17 cellular contexts compared by ENCODE assay signal in the genomic region with DNA sequence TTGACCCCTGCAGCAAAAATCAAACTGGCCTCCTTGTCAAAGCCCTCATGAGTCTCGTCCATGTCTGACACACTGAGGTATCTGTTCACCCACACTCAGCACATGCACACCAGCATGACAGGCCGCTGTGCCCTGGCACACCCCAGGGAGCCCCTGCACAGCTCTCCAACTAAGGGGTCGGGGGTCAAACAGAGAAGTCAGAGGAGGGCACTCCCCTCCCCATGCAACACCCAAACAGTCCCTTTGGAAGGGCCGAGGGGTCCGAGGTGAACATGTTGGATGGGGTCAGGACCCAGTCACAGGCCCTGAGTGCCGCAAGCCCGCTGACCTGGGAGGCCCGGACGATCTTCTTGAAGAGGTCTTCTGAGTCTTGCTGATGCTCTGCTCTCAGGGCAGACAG. TPM values are rescaled to one million over a fixed set of nuclear protein-coding genes. Genes with fewer than 3 reads are reported as not detected.
DNase-seq lines count a peak whose midpoint lies in the region; ATAC-seq lines count a peak whose summit lies in the region.
"Had no signal": no experiment of that assay in that cellular context is flagged by ENCODE, and none has a peak within 500 bp of the region (broad histone marks: within the 10 kb centered on the region; RNA-seq: fewer than 3 reads in every experiment).

No MANE protein-coding gene starts in this region.

- H3K27ac ChIP-seq in CD4-positive, CD25-positive, alpha-beta regulatory T cell (ENCODE audit: insufficient read depth, low read length, poor library complexity, severe bottlenecking), result peak overlapping the region; percentile 29
- H3K27ac ChIP-seq: A549, coronary artery, uterus had no signal

- no peaks in the 10 kb centered on the region for H3K27me3 ChIP-seq in CD4-positive, CD25-positive, alpha-beta regulatory T cell (ENCODE audit: control insufficient read depth, insufficient read depth, low read length)
- H3K27me3 ChIP-seq: uterus had no signal

- no peaks in the 10 kb centered on the region for H3K27me3 Mint-ChIP-seq in activated CD4-positive, alpha-beta T cell treated with anti-CD3 and anti-CD28 coated beads, Interleukin-2, amount 10 ng/mL, durations not matched to agents 7 days and 5 days
- H3K27me3 Mint-ChIP-seq in CD4-positive, CD25-positive, alpha-beta regulatory T cell, result no peaks in the 10 kb centered on the region
- peaks cover 20 to 23% (median 20%) of the 10 kb centered on the region in 3 donors for H3K27me3 Mint-ChIP-seq in immature natural killer cell (ENCODE audit: low read depth in 3 of 3)

- H3K9me3 Mint-ChIP-seq in activated CD4-positive, alpha-beta T cell treated with anti-CD3 and anti-CD28 coated beads, Interleukin-2, amount 10 ng/mL, durations not matched to agents 7 days and 5 days, result no peaks in the 10 kb centered on the region
- H3K9me3 Mint-ChIP-seq in CD4-positive, CD25-positive, alpha-beta regulatory T cell, result no peaks in the 10 kb centered on the region
- no peaks in the 10 kb centered on the region for H3K9me3 Mint-ChIP-seq in activated naive CD4-positive, alpha-beta T cell treated with anti-CD3 and anti-CD28 coated beads, Interleukin-2, amount 50 U/mL, for 72 hours
- no peaks in the 10 kb centered on the region for H3K9me3 Mint-ChIP-seq in immature natural killer cell

- H3K4me1 ChIP-seq in CD4-positive, CD25-positive, alpha-beta regulatory T cell (ENCODE audit: control insufficient read depth, insufficient read depth, low read length, poor library complexity, severe bottlenecking), result peaks cover 17% of the 10 kb centered on the region
- H3K4me1 ChIP-seq: A549, uterus had no signal

- CTCF ChIA-PET in activated CD4-positive, alpha-beta T cell treated with anti-CD3 and anti-CD28 coated beads, Interleukin-2, amount 10 ng/mL, durations not matched to agents 7 days and 5 days (lab: Charles Lee), result interaction anchor here (0.9 to 1.8 kb wide), 2 partner anchors 10 to 12 kb away, joined by 3 to 6 read pairs; no protein-coding TSS in a partner anchor

- peaks cover 65% of the 10 kb centered on the region for H3K4me1 Mint-ChIP-seq in activated CD4-positive, alpha-beta T cell treated with anti-CD3 and anti-CD28 coated beads, Interleukin-2, amount 10 ng/mL, durations not matched to agents 7 days and 5 days
- peaks cover 0 to 53% (median 14%) of the 10 kb centered on the region in 4 donors for H3K4me1 Mint-ChIP-seq in CD4-positive, CD25-positive, alpha-beta regulatory T cell
- H3K4me1 Mint-ChIP-seq in immature natural killer cell, result peaks cover 25 to 47% of the 10 kb centered on the region in 2 donors

- no peak for DNase-seq in activated CD4-positive, alpha-beta T cell treated with anti-CD3 and anti-CD28 coated beads, Interleukin-2, amount 10 ng/mL, durations not matched to agents 7 days and 5 days
- DNase-seq in activated CD4-positive, alpha-beta T cell treated with anti-CD3 and anti-CD28 coated beads for 1 hour, result no peak
- DNase-seq in CD4-positive, CD25-positive, alpha-beta regulatory T cell, result no peak
- no peak for DNase-seq in activated naive CD4-positive, alpha-beta T cell treated with anti-CD3 and anti-CD28 coated beads, Interleukin-2, amount 50 U/mL, for 72 hours (ENCODE audit: low spot score in 2 of 2)
- no peak for DNase-seq in immature natural killer cell
- no peak for DNase-seq in NCI-H1092 treated with DMSO at 0.1 percent for 48 hours (lab: John Stamatoyannopoulos, UW)
- DNase-seq in stimulated activated CD4-positive, alpha-beta T cell treated with anti-CD3 and anti-CD28 coated beads, Interleukin-4, amount 100 ng/mL, for 24 hours, result no peak
- DNase-seq: C1 segment of cervical spinal cord, hypothalamus, kidney, mammary epithelial cell, NCI-H1105 treated with DMSO at 0.1 percent for 48 hours, NCI-H510A treated with DMSO at 0.1 percent for 48 hours, uterus had no signal

- H3K36me3 Mint-ChIP-seq in activated CD4-positive, alpha-beta T cell treated with anti-CD3 and anti-CD28 coated beads, Interleukin-2, amount 10 ng/mL, durations not matched to agents 7 days and 5 days (ENCODE audit: low read depth), result peaks cover 86% of the 10 kb centered on the region
- H3K36me3 Mint-ChIP-seq in CD4-positive, CD25-positive, alpha-beta regulatory T cell, result peaks cover 33% of the 10 kb centered on the region
- peaks cover 17 to 29% of the 10 kb centered on the region in 2 donors for H3K36me3 Mint-ChIP-seq in activated naive CD4-positive, alpha-beta T cell treated with anti-CD3 and anti-CD28 coated beads, Interleukin-2, amount 50 U/mL, for 72 hours
- H3K36me3 Mint-ChIP-seq in immature natural killer cell, result peaks cover 15 to 76% (median 31%) of the 10 kb centered on the region in 3 donors

- no peak overlapping the region for H3K4me3 ChIP-seq in CD4-positive, CD25-positive, alpha-beta regulatory T cell (ENCODE audit: low read depth, low read length)
- H3K4me3 ChIP-seq: A549, coronary artery, uterus had no signal

- ATAC-seq in CD4-positive, CD25-positive, alpha-beta regulatory T cell (ENCODE audit: low read depth in 2 of 2), result no peak
- no peak for ATAC-seq in activated naive CD4-positive, alpha-beta T cell treated with anti-CD3 and anti-CD28 coated beads, Interleukin-2, amount 50 U/mL, for 72 hours
- ATAC-seq in HG03108 (IDR thresholded peaks at IDR 0.05; ENCODE audit: unreplicated experiment), result no peak

- H3K4me3 Mint-ChIP-seq in activated CD4-positive, alpha-beta T cell treated with anti-CD3 and anti-CD28 coated beads, Interleukin-2, amount 10 ng/mL, durations not matched to agents 7 days and 5 days, result no peak overlapping the region
- no peak overlapping the region for H3K4me3 Mint-ChIP-seq in CD4-positive, CD25-positive, alpha-beta regulatory T cell
- no peak overlapping the region for H3K4me3 Mint-ChIP-seq in immature natural killer cell

- H3K27ac Mint-ChIP-seq in activated CD4-positive, alpha-beta T cell treated with anti-CD3 and anti-CD28 coated beads, Interleukin-2, amount 10 ng/mL, durations not matched to agents 7 days and 5 days, result peak overlapping the region; percentile 64
- H3K27ac Mint-ChIP-seq in CD4-positive, CD25-positive, alpha-beta regulatory T cell, result peak overlapping the region in 1 of 3 donors; percentile 80
- peak overlapping the region; percentile 40 to 88 for H3K27ac Mint-ChIP-seq in activated naive CD4-positive, alpha-beta T cell treated with anti-CD3 and anti-CD28 coated beads, Interleukin-2, amount 50 U/mL, for 72 hours
- peak overlapping the region; percentile 44 to 76 (median 59) for H3K27ac Mint-ChIP-seq in immature natural killer cell

- peaks cover 100% of the 10 kb centered on the region for H3K36me3 ChIP-seq in CD4-positive, CD25-positive, alpha-beta regulatory T cell (ENCODE audit: control insufficient read depth, insufficient read depth, low read length)

- POLR2A ChIA-PET in activated CD4-positive, alpha-beta T cell treated with anti-CD3 and anti-CD28 coated beads, Interleukin-2, amount 10 ng/mL, durations not matched to agents 7 days and 5 days (lab: Charles Lee), result no interaction called here

- no peaks in the 10 kb centered on the region for H3K9me3 ChIP-seq in CD4-positive, CD25-positive, alpha-beta regulatory T cell (ENCODE audit: control insufficient read depth in 2 of 2, low read length in 2 of 2)
- H3K9me3 ChIP-seq: A549, uterus had no signal

RNA-seq across cellular contexts. Expression of a gene that starts 14.6 kb away (rescaled TPM):
- total RNA-seq in activated CD4-positive, alpha-beta T cell treated with anti-CD3 and anti-CD28 coated beads, Interleukin-2, amount 10 ng/mL, durations not matched to agents 7 days and 5 days, result 100 to 1,000 TPM; 582 to 702 TPM
- total RNA-seq in CD4-positive, CD25-positive, alpha-beta regulatory T cell, result 454 TPM
- polyA plus RNA-seq in CD4-positive, CD25-positive, alpha-beta regulatory T cell, result 100 to 1,000 TPM; 260 to 381 (median 298) TPM
- 100 to 1,000 TPM; 142 to 241 TPM for total RNA-seq in activated naive CD4-positive, alpha-beta T cell treated with anti-CD3 and anti-CD28 coated beads, Interleukin-2, amount 50 U/mL, for 72 hours
- polyA plus RNA-seq in immature natural killer cell, result 100 to 1,000 TPM; 444 to 668 (median 473) TPM

RNA-seq across cellular contexts. Expression of a gene that starts 35.4 kb away (rescaled TPM):
- total RNA-seq in activated CD4-positive, alpha-beta T cell treated with anti-CD3 and anti-CD28 coated beads, Interleukin-2, amount 10 ng/mL, durations not matched to agents 7 days and 5 days, result 10 to 100 TPM; 68.5 to 77.1 TPM
- 285 TPM for total RNA-seq in CD4-positive, CD25-positive, alpha-beta regulatory T cell
- 10 to 100 TPM; 25.4 to 29.7 (median 25.7) TPM for polyA plus RNA-seq in CD4-positive, CD25-positive, alpha-beta regulatory T cell
- total RNA-seq in activated naive CD4-positive, alpha-beta T cell treated with anti-CD3 and anti-CD28 coated beads, Interleukin-2, amount 50 U/mL, for 72 hours, result 100 to 1,000 TPM; 109 to 142 TPM
- 10 to 100 TPM; 13.0 to 35.5 (median 15.4) TPM for polyA plus RNA-seq in immature natural killer cell

RNA-seq across cellular contexts. Expression of a gene that starts 40.4 kb away (rescaled TPM):
- 10 to 100 TPM; 56.4 to 61.8 TPM for total RNA-seq in activated CD4-positive, alpha-beta T cell treated with anti-CD3 and anti-CD28 coated beads, Interleukin-2, amount 10 ng/mL, durations not matched to agents 7 days and 5 days
- 205 TPM for total RNA-seq in CD4-positive, CD25-positive, alpha-beta regulatory T cell
- 10 to 100 TPM in 2 of 4 donors, 1 to 10 TPM in 2; 8.7 to 12.5 (median 10.2) TPM for polyA plus RNA-seq in CD4-positive, CD25-positive, alpha-beta regulatory T cell
- 10 to 100 TPM; 70.0 to 79.0 TPM for total RNA-seq in activated naive CD4-positive, alpha-beta T cell treated with anti-CD3 and anti-CD28 coated beads, Interleukin-2, amount 50 U/mL, for 72 hours
- polyA plus RNA-seq in immature natural killer cell, result 10 to 100 TPM; 10.6 to 17.9 (median 11.2) TPM

RNA-seq across cellular contexts. Expression of a gene that starts 52.8 kb away (rescaled TPM):
- total RNA-seq in activated CD4-positive, alpha-beta T cell treated with anti-CD3 and anti-CD28 coated beads, Interleukin-2, amount 10 ng/mL, durations not matched to agents 7 days and 5 days, result 10 to 100 TPM in 1 of 2 experiments, 1 to 10 TPM in 1; 7.9 to 10.2 TPM
- 6.3 TPM for total RNA-seq in CD4-positive, CD25-positive, alpha-beta regulatory T cell
- polyA plus RNA-seq in CD4-positive, CD25-positive, alpha-beta regulatory T cell, result 10 to 100 TPM in 2 of 4 donors, 1 to 10 TPM in 2; 9.3 to 10.9 (median 10.0) TPM
- total RNA-seq in activated naive CD4-positive, alpha-beta T cell treated with anti-CD3 and anti-CD28 coated beads, Interleukin-2, amount 50 U/mL, for 72 hours, result 1 to 10 TPM; 5.2 to 7.8 TPM
- 10 to 100 TPM; 16.7 to 16.9 (median 16.8) TPM for polyA plus RNA-seq in immature natural killer cell

RNA-seq across cellular contexts. Expression of a gene that starts 59.4 kb away (rescaled TPM):
- total RNA-seq in activated CD4-positive, alpha-beta T cell treated with anti-CD3 and anti-CD28 coated beads, Interleukin-2, amount 10 ng/mL, durations not matched to agents 7 days and 5 days, result 10 to 100 TPM; 83.0 to 88.9 TPM
- 58.4 TPM for total RNA-seq in CD4-positive, CD25-positive, alpha-beta regulatory T cell
- 10 to 100 TPM; 61.6 to 72.7 (median 65.7) TPM for polyA plus RNA-seq in CD4-positive, CD25-positive, alpha-beta regulatory T cell
- 100 to 1,000 TPM; 116 to 120 TPM for total RNA-seq in activated naive CD4-positive, alpha-beta T cell treated with anti-CD3 and anti-CD28 coated beads, Interleukin-2, amount 50 U/mL, for 72 hours
- 10 to 100 TPM; 56.0 to 94.4 (median 68.8) TPM for polyA plus RNA-seq in immature natural killer cell
